ENCODE assay signal across 32 cellular contexts in the genomic region with DNA sequence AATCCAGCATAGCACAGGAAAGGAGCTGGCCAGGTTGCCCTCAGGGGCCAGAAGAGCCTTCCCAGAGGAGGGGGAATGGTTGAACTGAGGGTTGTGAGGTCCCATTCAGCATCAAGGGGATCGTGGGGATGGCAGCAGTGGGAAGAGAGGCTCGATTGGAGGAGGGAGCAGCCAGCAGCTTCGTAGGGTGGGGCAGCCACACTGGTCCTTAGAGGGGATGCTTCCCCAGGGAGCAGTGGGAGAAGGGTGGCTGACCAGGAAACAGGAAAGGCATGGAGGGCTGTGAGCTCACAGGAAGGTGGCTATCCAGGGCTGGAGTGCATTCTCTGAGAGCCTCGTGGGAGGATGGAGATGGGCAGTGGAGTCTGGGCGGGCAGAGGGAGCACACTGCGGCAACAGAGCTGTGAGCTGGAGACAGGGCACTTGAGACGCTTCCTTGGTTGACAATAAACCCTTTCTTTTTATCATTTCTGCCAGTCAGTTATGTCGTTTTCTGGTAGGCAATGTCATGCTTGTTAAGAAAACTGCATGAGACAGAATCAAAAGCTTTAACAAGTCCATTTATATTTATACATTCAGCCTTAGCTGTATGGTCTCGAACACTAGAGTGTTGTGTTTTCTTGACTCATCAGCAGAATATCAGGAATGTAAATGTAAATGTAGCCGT. TPM values are rescaled to one million over a fixed set of nuclear protein-coding genes. Genes with fewer than 3 reads are reported as not detected.
DNase-seq lines count a peak whose midpoint lies in the region; ATAC-seq and TF ChIP-seq lines count a peak whose summit lies in the region.
"Had no signal": no experiment of that assay in that cellular context is flagged by ENCODE, and none has a peak within 500 bp of the region (broad histone marks: within the 10 kb centered on the region; RNA-seq: fewer than 3 reads in every experiment).

No MANE protein-coding gene starts in this region.

- peaks cover 21% of the 10 kb centered on the region for H3K36me3 ChIP-seq in left ventricle myocardium inferior
- peaks cover 1% of the 10 kb centered on the region for H3K36me3 ChIP-seq in fibroblast of lung (ENCODE audit: control insufficient read depth, insufficient read depth, low read length)
- H3K36me3 ChIP-seq in spleen, result peaks cover 0 to 98% (median 15%) of the 10 kb centered on the region in 6 donors

- CTCF ChIA-PET in WTC11 (lab: Charles Lee), result interaction anchor here (1.5 kb wide), 1 partner anchor 10 kb away, joined by 5 read pairs; no protein-coding TSS in a partner anchor

- no peaks in the 10 kb centered on the region for H4K20me1 ChIP-seq in fibroblast of lung (ENCODE audit: control insufficient read depth, extremely low read depth, insufficient read depth, low read length)

- no peak overlapping the region for H3K4me3 Mint-ChIP-seq in WTC11
- H3K4me3 Mint-ChIP-seq: activated CD4-positive, alpha-beta T cell treated with anti-CD3 and anti-CD28 coated beads, Interleukin-2, amount 10 ng/mL, durations not matched to agents 24 days and 14 days; B cell had no signal

- TF ChIP-seq POLR2A in spleen (IDR thresholded peaks at IDR 0.05), result no peak

- H2AFZ ChIP-seq in fibroblast of lung (ENCODE audit: low read length), result no peak overlapping the region

- H3K79me2 ChIP-seq in fibroblast of lung (ENCODE audit: control insufficient read depth, insufficient read depth, low read length), result peaks cover 15% of the 10 kb centered on the region

- peak overlapping the region; percentile 29 for H3K4me2 ChIP-seq in fibroblast of lung (ENCODE audit: extremely low read depth, insufficient read depth, low read length)
- H3K4me2 ChIP-seq: A549 had no signal

- POLR2A ChIA-PET in WTC11 (lab: Charles Lee), result interaction anchor here (0.6 kb wide), 1 partner anchor 59 kb away, joined by 3 read pairs; no protein-coding TSS in a partner anchor

- H3K4me3 ChIP-seq in left ventricle myocardium inferior (no peak overlapping the region), fibroblast of lung (replicated peaks in 1 of 4; ENCODE audit: control extremely low read depth in 1 of 4, insufficient read depth in 1 of 4, low read depth in 3 of 4, low read length in 4 of 4) (no peak overlapping the region), spleen (no peak overlapping the region)
- H3K4me3 ChIP-seq: A549, dorsolateral prefrontal cortex, HAP-1, Peyer's patch, stomach, transverse colon had no signal

- H3K27me3 Mint-ChIP-seq in WTC11 (ENCODE audit: low read depth), result no peaks in the 10 kb centered on the region
- H3K27me3 Mint-ChIP-seq: activated CD4-positive, alpha-beta T cell treated with anti-CD3 and anti-CD28 coated beads, Interleukin-2, amount 10 ng/mL, durations not matched to agents 24 days and 14 days; B cell had no signal

- peak overlapping the region; percentile 84 for H3K27ac Mint-ChIP-seq in WTC11
- H3K27ac Mint-ChIP-seq: activated CD4-positive, alpha-beta T cell treated with anti-CD3 and anti-CD28 coated beads, Interleukin-2, amount 10 ng/mL, durations not matched to agents 24 days and 14 days; B cell had no signal

- ATAC-seq in WTC11 (no peak), HG03280 (IDR thresholded peaks at IDR 0.05; ENCODE audit: unreplicated experiment) (no peak), GM21447 (IDR thresholded peaks at IDR 0.05; ENCODE audit: unreplicated experiment) (no peak)
- ATAC-seq: A549, left colon had no signal

- 68 to 87% (median 80%) methylated on average over 10 of the region's 10 CpGs for WGBS in spleen, 5 donors

- no peaks in the 10 kb centered on the region for H3K9me3 Mint-ChIP-seq in WTC11
- H3K9me3 Mint-ChIP-seq: activated CD4-positive, alpha-beta T cell treated with anti-CD3 and anti-CD28 coated beads, Interleukin-2, amount 10 ng/mL, durations not matched to agents 24 days and 14 days had no signal

- intact Hi-C loops in cardiac septum (cut with DNase I), result no loop called here
- intact Hi-C loops in left ventricle myocardium inferior (cut with micrococcal nuclease), result no loop called here
- intact Hi-C loops in spleen (cut with DNase I; ENCODE audit: low total_unique reads), result no loop called here

- H3K27me3 ChIP-seq in left ventricle myocardium inferior (ENCODE audit: low read depth), result no peaks in the 10 kb centered on the region
- H3K27me3 ChIP-seq in fibroblast of lung (ENCODE audit: control insufficient read depth, insufficient read depth, low read length), result no peaks in the 10 kb centered on the region
- H3K27me3 ChIP-seq in spleen (replicated peaks in 1 of 7), result no peaks in the 10 kb centered on the region
- H3K27me3 ChIP-seq: dorsolateral prefrontal cortex, Peyer's patch, stomach, transverse colon had no signal

- H3K4me1 ChIP-seq in left ventricle myocardium inferior (peaks cover 21% of the 10 kb centered on the region), fibroblast of lung (ENCODE audit: control insufficient read depth, extremely low read depth, insufficient read depth, low read length) (peaks cover 9% of the 10 kb centered on the region), spleen (peaks cover 0 to 25% (median 13%) of the 10 kb centered on the region in 6 donors)
- H3K4me1 ChIP-seq: HAP-1 had no signal

- H3K9ac ChIP-seq in fibroblast of lung (ENCODE audit: insufficient read depth, low read length), result no peak overlapping the region

- no peak overlapping the region for H3K27ac ChIP-seq in left ventricle myocardium inferior (replicated peaks)
- H3K27ac ChIP-seq in fibroblast of lung (ENCODE audit: insufficient read depth, low read length), result peak overlapping the region; percentile 63
- no peak overlapping the region for H3K27ac ChIP-seq in spleen
- H3K27ac ChIP-seq: A549, Peyer's patch, stomach, transverse colon, WERI-Rb-1 had no signal

- TF ChIP-seq CTCF in left ventricle myocardium inferior (IDR thresholded peaks at IDR 0.05; ENCODE audit: borderline replicate concordance) (no peak), WTC11 (IDR thresholded peaks at IDR 0.05) (no peak), fibroblast of lung (conservative IDR thresholded peaks at IDR 0.05 in 1 of 2, IDR thresholded peaks at IDR 0.05 in 1 of 2; ENCODE audit: low read depth in 1 of 2, low read length in 2 of 2) (no peak), spleen (IDR thresholded peaks at IDR 0.05 in 8 of 11, conservative IDR thresholded peaks at IDR 0.05 in 3 of 11) (no peak)

- H3K9me3 ChIP-seq in left ventricle myocardium inferior (replicated peaks) (no peaks in the 10 kb centered on the region), fibroblast of lung (ENCODE audit: control insufficient read depth, insufficient read depth, low read depth, low read length) (no peaks in the 10 kb centered on the region), spleen (no peaks in the 10 kb centered on the region)
- H3K9me3 ChIP-seq: A549, HAP-1, Peyer's patch, stomach, transverse colon had no signal

- DNase-seq in cardiac septum (ENCODE audit: low spot score) (peak; percentile 38), left ventricle myocardium inferior (no peak), WTC11 (ENCODE audit: low spot score) (no peak), fibroblast of lung (ENCODE audit: low read depth in 2 of 2) (no peak), spleen (peak; percentile 34), NCI-H1930 (lab: John Stamatoyannopoulos, UW) (no peak)
- DNase-seq: activated CD4-positive, alpha-beta T cell treated with anti-CD3 and anti-CD28 coated beads, Interleukin-2, amount 10 ng/mL, durations not matched to agents 24 days and 14 days; activated naive CD4-positive, alpha-beta T cell; activated T-cell treated with anti-CD3 and anti-CD28 coated beads, Interleukin-2, amount 50 U/mL, for 1 hour; DMS53; dorsolateral prefrontal cortex; hippocampal formation; Karpas-422; left colon; mammary epithelial cell; NCI-H1417 treated with DMSO at 0.1 percent for 48 hours; NCI-H2107; NCI-H345; NCI-H748 treated with DMSO at 0.1 percent for 48 hours; SIG-M5; stimulated activated CD8-positive, alpha-beta memory T cell treated with anti-CD3 and anti-CD28 coated beads, Interleukin-4, amount 100 ng/mL, for 48 hours; stomach; SW 1271; T1000; transverse colon; WERI-Rb-1 had no signal

- peaks cover 38% of the 10 kb centered on the region for H3K36me3 Mint-ChIP-seq in WTC11

- peaks cover 33% of the 10 kb centered on the region for H3K4me1 Mint-ChIP-seq in WTC11
- H3K4me1 Mint-ChIP-seq: B cell had no signal

TF ChIP-seq in WTC11, 78 proteins besides CTCF, POLR2A, EP300 and RAD21 (continues in another document):
- no peak for TF ChIP-seq SOX15 (CRISPR knock-in tag; IDR thresholded peaks at IDR 0.05)
- no peak for TF ChIP-seq SMAD4 (CRISPR knock-in tag; IDR thresholded peaks at IDR 0.05)
- TF ChIP-seq GABPB1 (CRISPR knock-in tag; IDR thresholded peaks at IDR 0.05), result no peak
- no peak for TF ChIP-seq CREB1 (CRISPR knock-in tag; IDR thresholded peaks at IDR 0.05)
- TF ChIP-seq, protein P1, sequence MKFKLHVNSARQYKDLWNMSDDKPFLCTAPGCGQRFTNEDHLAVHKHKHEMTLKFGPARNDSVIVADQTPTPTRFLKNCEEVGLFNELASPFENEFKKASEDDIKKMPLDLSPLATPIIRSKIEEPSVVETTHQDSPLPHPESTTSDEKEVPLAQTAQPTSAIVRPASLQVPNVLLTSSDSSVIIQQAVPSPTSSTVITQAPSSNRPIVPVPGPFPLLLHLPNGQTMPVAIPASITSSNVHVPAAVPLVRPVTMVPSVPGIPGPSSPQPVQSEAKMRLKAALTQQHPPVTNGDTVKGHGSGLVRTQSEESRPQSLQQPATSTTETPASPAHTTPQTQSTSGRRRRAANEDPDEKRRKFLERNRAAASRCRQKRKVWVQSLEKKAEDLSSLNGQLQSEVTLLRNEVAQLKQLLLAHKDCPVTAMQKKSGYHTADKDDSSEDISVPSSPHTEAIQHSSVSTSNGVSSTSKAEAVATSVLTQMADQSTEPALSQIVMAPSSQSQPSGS (CRISPR knock-in tag; IDR thresholded peaks at IDR 0.05; ENCODE audit: borderline replicate concordance, low read depth), result no peak
- no peak for TF ChIP-seq TEAD1 (CRISPR knock-in tag; IDR thresholded peaks at IDR 0.05)
- TF ChIP-seq, protein P2, sequence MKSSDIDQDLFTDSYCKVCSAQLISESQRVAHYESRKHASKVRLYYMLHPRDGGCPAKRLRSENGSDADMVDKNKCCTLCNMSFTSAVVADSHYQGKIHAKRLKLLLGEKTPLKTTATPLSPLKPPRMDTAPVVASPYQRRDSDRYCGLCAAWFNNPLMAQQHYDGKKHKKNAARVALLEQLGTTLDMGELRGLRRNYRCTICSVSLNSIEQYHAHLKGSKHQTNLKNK (CRISPR knock-in tag; IDR thresholded peaks at IDR 0.05), result no peak
- TF ChIP-seq NFE2L1 (CRISPR knock-in tag; IDR thresholded peaks at IDR 0.05), result no peak
- no peak for TF ChIP-seq GRHL2 (CRISPR knock-in tag; IDR thresholded peaks at IDR 0.05; ENCODE audit: insufficient replicate concordance, severe bottlenecking)
- no peak for TF ChIP-seq IRF2 (CRISPR knock-in tag; IDR thresholded peaks at IDR 0.05; ENCODE audit: borderline replicate concordance, low read depth)
- no peak for TF ChIP-seq NR1H2 (CRISPR knock-in tag; IDR thresholded peaks at IDR 0.05)

RNA-seq across cellular contexts. Expression of gene PPFIA1, which starts 31.7 kb away (rescaled TPM):
- total RNA-seq in cardiac septum, result 42.8 TPM
- total RNA-seq in left ventricle myocardium inferior, result 45.3 TPM
- 62.2 to 75.1 TPM (median 64.1 TPM) in 3 replicates for total RNA-seq in WTC11 (2021)
- 38.8 and 43.1 TPM in 2 replicates for total RNA-seq in fibroblast of lung
- polyA plus RNA-seq in fibroblast of lung, result 39.8 and 41.8 TPM in 2 replicates
- 20.3 and 21.4 TPM in 2 replicates for polyA plus RNA-seq in fibroblast of lung (2012)
- 43.3 and 52.9 TPM in 2 replicates for polyA minus RNA-seq in fibroblast of lung (ENCODE audit: low replicate concordance)
- total RNA-seq in spleen, result 10 to 100 TPM; 46.1 to 73.5 (median 64.6) TPM
- polyA plus RNA-seq in spleen, result 10 to 100 TPM in 2 of 3 donors, 1 to 10 TPM in 1; 7.6 to 18.4 (median 18.3) TPM

Comparison
In these comparisons a context has a peak if more than half of its experiments do, and no peak if none do; other contexts are left out.
1. DNase-seq: peak in cardiac septum (single experiment) and spleen (single experiment); none in left ventricle myocardium inferior (single experiment), WTC11 (single experiment), fibroblast of lung (0 of 2) and NCI-H1930 (0 of 2).